13 cellular contexts compared by ENCODE assay signal in genomic region chrX:2552621-2553297, GRCh38. TPM values are rescaled to one million over a fixed set of nuclear protein-coding genes. Genes with fewer than 3 reads are reported as not detected.
A peak's percentile ranks its signal among the peaks of the same experiment; 100 is the strongest.
DNase-seq lines count a peak whose midpoint lies in the region; ATAC-seq, FAIRE-seq and TF ChIP-seq lines count a peak whose summit lies in the region.
"Had no signal": no experiment of that assay in that cellular context is flagged by ENCODE, and none has a peak within 500 bp of the region (broad histone marks: within the 10 kb centered on the region; RNA-seq: fewer than 3 reads in every experiment).

No MANE protein-coding gene starts in this region.

- ATAC-seq in GM19455 (IDR thresholded peaks at IDR 0.05; ENCODE audit: unreplicated experiment) (no peak), HG03432 (IDR thresholded peaks at IDR 0.05; ENCODE audit: unreplicated experiment) (no peak), HG03045 (IDR thresholded peaks at IDR 0.05; ENCODE audit: unreplicated experiment) (no peak)
- ATAC-seq: effector memory CD8-positive, alpha-beta T cell; Panc1 had no signal

- no peak for FAIRE-seq in HTR-8/SVneo (lab: Jason Lieb, UNC)
- FAIRE-seq: small intestine had no signal

- H3K36me3 ChIP-seq in mammary epithelial cell (ENCODE audit: insufficient read depth, low read length): no peaks in the 10 kb centered on the region

- no peak overlapping the region for H3K27ac ChIP-seq in mammary epithelial cell (ENCODE audit: insufficient read depth, low read depth, low read length)

- no peaks in the 10 kb centered on the region for H3K4me1 ChIP-seq in mammary epithelial cell (ENCODE audit: insufficient read depth, low read length)

- no peak for TF ChIP-seq CTCF in AG09319 (IDR thresholded peaks at IDR 0.05; ENCODE audit: low read depth, low read length)
- TF ChIP-seq CTCF in mammary epithelial cell (conservative IDR thresholded peaks at IDR 0.05 in 1 of 2, IDR thresholded peaks at IDR 0.05 in 1 of 2; ENCODE audit: extremely low read depth in 1 of 2, insufficient read depth in 1 of 2, low read depth in 1 of 2, low read length in 2 of 2): no peak

- no TSS peak for BruUV-seq in mammary epithelial cell (replicated peaks; lab: Mats Ljungman, UMichigan)

- WGBS in mammary epithelial cell (ENCODE audit: low coverage, missing lambda C conversion rate): 19% methylated on average over 9 of the region's 9 CpGs

- no peak overlapping the region for H3K9ac ChIP-seq in mammary epithelial cell (ENCODE audit: insufficient read depth, low read length)

- peaks cover under 1% of the 10 kb centered on the region for H3K9me3 ChIP-seq in mammary epithelial cell (replicated peaks; ENCODE audit: insufficient read depth, low read length)

- H3K4me2 ChIP-seq in mammary epithelial cell (ENCODE audit: insufficient read depth, low read depth, low read length): no peak overlapping the region

- CTCF ChIA-PET in mammary epithelial cell (lab: Charles Lee; ENCODE audit: low non-redundant PET): no interaction called here

- in situ Hi-C loops in mammary epithelial cell (cut with MboI; ENCODE audit: low sequenced_read_pairs in 2 of 2): no loop called here

- H3K79me2 ChIP-seq in mammary epithelial cell (ENCODE audit: insufficient read depth, low read length): no peaks in the 10 kb centered on the region

- no peak overlapping the region for H3K4me3 ChIP-seq in mammary epithelial cell (replicated peaks in 1 of 3; ENCODE audit: insufficient read depth in 1 of 3, low read depth in 2 of 3, low read length in 3 of 3)

- peak; percentile 93 for DNase-seq in AG09319 (ENCODE audit: extremely low read depth, low read depth)
- DNase-seq in HTR-8/SVneo (ENCODE audit: insufficient read length, low spot score): peak; percentile 43
- DNase-seq in mammary epithelial cell: peak; percentile 8
- peak; percentile 76 for DNase-seq in myocyte (ENCODE audit: low read depth)
- no peak for DNase-seq in activated CD8-positive, alpha-beta memory T cell treated with anti-CD3 and anti-CD28 coated beads for 24 hours
- DNase-seq: activated CD8-positive, alpha-beta memory T cell treated with anti-CD3 and anti-CD28 coated beads, Interleukin-2, amount 50 U/mL, for 4 hours; effector memory CD8-positive, alpha-beta T cell; NCI-H2171 treated with DMSO at 0.1 percent for 48 hours; small intestine had no signal

- no peak overlapping the region for H2AFZ ChIP-seq in mammary epithelial cell (ENCODE audit: low read depth, low read length)

- no peaks in the 10 kb centered on the region for H3K27me3 ChIP-seq in mammary epithelial cell (ENCODE audit: insufficient read depth, low read length)

- dilution Hi-C loops in mammary epithelial cell (cut with HindIII; ENCODE audit: low sequenced_read_pairs): no loop called here

- intact Hi-C loops in mammary epithelial cell (cut with micrococcal nuclease): no loop called here

- no peaks in the 10 kb centered on the region for H4K20me1 ChIP-seq in mammary epithelial cell (ENCODE audit: insufficient read depth, low read length)

RNA-seq across cellular contexts. Expression of gene DHRSX, which starts 52.0 kb away (rescaled TPM):
- 10 to 100 TPM; 14.3 to 21.7 TPM for total RNA-seq in mammary epithelial cell
- 11.8 TPM for polyA plus RNA-seq in mammary epithelial cell
- 13.0 TPM for polyA minus RNA-seq in mammary epithelial cell
- 26.8 and 40.7 TPM in 2 replicates for total RNA-seq in myocyte
- 35.5 TPM for polyA plus RNA-seq in myocyte (2012)

RNA-seq across cellular contexts. Expression of gene ZBED1, which starts 52.0 kb away (rescaled TPM):
- total RNA-seq in mammary epithelial cell: 10 to 100 TPM; 11.9 to 42.0 TPM
- 9.1 TPM for polyA plus RNA-seq in mammary epithelial cell
- polyA minus RNA-seq in mammary epithelial cell: 20.4 TPM
- total RNA-seq in myocyte: 38.8 and 58.0 TPM in 2 replicates
- 19.6 TPM for polyA plus RNA-seq in myocyte (2012)
